ENCODE assay signal across 7 cellular contexts in genomic region chr2:46364797-46365457, GRCh38.
DNase-seq lines count a peak whose midpoint lies in the region; ATAC-seq and TF ChIP-seq lines count a peak whose summit lies in the region.

No MANE protein-coding gene starts in this region.

- H2AFZ ChIP-seq in OCI-LY1 (ENCODE audit: low read length) = no peak overlapping the region

- no peak overlapping the region for H3K9ac ChIP-seq in OCI-LY1 (ENCODE audit: low read length)

- DNase-seq in DMS114 treated with DMSO at 0.1 percent for 48 hours (lab: John Stamatoyannopoulos, UW; ENCODE audit: unreplicated experiment) = peak; percentile 61
- DNase-seq in HL-60 (ENCODE audit: low read depth in 1 of 2, low spot score in 1 of 2) = peak; percentile 19 to 28
- DNase-seq in caudate nucleus (lab: John Stamatoyannopoulos, UW) = peak in 3 of 61 donors; percentile 17 to 27 (median 26)
- peak; percentile 69 for DNase-seq in left kidney (ENCODE audit: low read depth, low spot score)
- peak in 1 of 2 donors; percentile 59 for DNase-seq in uterus

- intact Hi-C loops in uterus (cut with DNase I; ENCODE audit: low total_unique reads) = no loop called here

- H4K20me1 ChIP-seq in OCI-LY1 (ENCODE audit: insufficient read depth, low read length) = no peaks in the 10 kb centered on the region

- H3K36me3 ChIP-seq in OCI-LY1 (ENCODE audit: insufficient read depth, low read length) (no peaks in the 10 kb centered on the region), uterus (no peaks in the 10 kb centered on the region)

- no peak for TF ChIP-seq POLR2A in uterus (IDR thresholded peaks at IDR 0.05)

- no peaks in the 10 kb centered on the region for H3K9me2 ChIP-seq in OCI-LY1 (ENCODE audit: low read depth, low read length)

- no peak for ATAC-seq in GM19397 (IDR thresholded peaks at IDR 0.05; ENCODE audit: unreplicated experiment)

- H3F3A ChIP-seq in OCI-LY1 (ENCODE audit: insufficient read depth, low read length) = no peaks in the 10 kb centered on the region

- H3K27me3 ChIP-seq in HL-60 (ENCODE audit: insufficient read depth, poor library complexity, severe bottlenecking) (no peaks in the 10 kb centered on the region), OCI-LY1 (ENCODE audit: insufficient read depth, low read length) (peaks cover 7% of the 10 kb centered on the region; the same call in 1 of the 2 replicates), uterus (no peaks in the 10 kb centered on the region)

- H3K4me3 ChIP-seq in HL-60 (replicated peaks; ENCODE audit: insufficient read depth, low read length) (no peak overlapping the region), OCI-LY1 (ENCODE audit: low read depth, low read length, poor library complexity, severe bottlenecking) (no peak overlapping the region), uterus (no peak overlapping the region)

- H3K4me2 ChIP-seq in OCI-LY1 (ENCODE audit: low read length) = no peak overlapping the region

- H3K9me3 ChIP-seq in OCI-LY1 (ENCODE audit: low read length) (no peaks in the 10 kb centered on the region), uterus (no peaks in the 10 kb centered on the region)

- no peaks in the 10 kb centered on the region for H3K79me2 ChIP-seq in OCI-LY1 (ENCODE audit: insufficient read depth, low read length)

- H3K4me1 ChIP-seq in OCI-LY1 (ENCODE audit: insufficient read depth, low read length, severe bottlenecking) (no peaks in the 10 kb centered on the region), uterus (no peaks in the 10 kb centered on the region)

- H3K27ac ChIP-seq in HL-60 (replicated peaks) (no peak overlapping the region), OCI-LY1 (ENCODE audit: low read depth, low read length, poor library complexity, severe bottlenecking) (no peak overlapping the region), caudate nucleus (ENCODE audit: low read depth, low read length) (peak overlapping the region; percentile 1), uterus (peak overlapping the region in 1 of 2 donors; percentile 12)

- TF ChIP-seq CTCF in HL-60 (IDR thresholded peaks at IDR 0.05; ENCODE audit: insufficient read depth, low read length) (peak; percentile 66), OCI-LY1 (IDR thresholded peaks at IDR 0.05; ENCODE audit: low read length) (peak; percentile 90), uterus (IDR thresholded peaks at IDR 0.05) (peak; percentile 78 to 90 (median 79))
